Comparison of ENCODE assay signal across 24 cellular contexts in the genomic region with DNA sequence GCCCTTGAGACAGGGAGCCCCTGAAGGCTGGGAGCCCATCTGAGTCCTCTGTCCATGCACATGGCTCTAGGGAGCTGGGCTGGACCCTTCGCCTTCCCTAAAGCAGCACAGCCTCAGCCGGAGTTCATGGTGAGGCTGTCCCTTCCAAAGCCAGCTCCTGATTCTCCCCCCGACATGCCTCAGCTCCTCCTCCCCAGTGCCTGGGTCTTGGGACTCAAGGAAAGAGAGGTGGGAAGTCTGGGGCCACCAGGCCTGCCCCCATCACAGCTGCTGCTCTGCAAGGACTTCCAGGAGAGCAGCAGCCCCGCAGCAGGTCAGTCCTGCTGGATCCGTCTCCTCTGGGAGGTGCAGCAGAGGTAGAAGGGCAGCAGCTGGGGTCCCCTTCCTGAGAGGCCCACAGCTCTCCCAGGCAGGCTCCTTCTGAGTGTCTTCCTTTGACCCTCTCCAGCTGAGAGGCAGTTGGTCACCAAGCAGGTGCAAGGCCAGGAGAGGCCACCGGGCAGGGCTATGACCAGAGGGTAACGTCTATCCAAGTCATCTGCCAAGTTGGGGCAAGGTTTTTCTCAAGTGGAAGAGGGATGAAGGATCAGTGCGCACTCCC.
"Had no signal": no experiment of that assay in that cellular context is flagged by ENCODE, and none has a peak within 500 bp of the region (broad histone marks: within the 10 kb centered on the region; RNA-seq: fewer than 3 reads in every experiment).

No MANE protein-coding gene starts in this region.

- H3K36me3 Mint-ChIP-seq: natural killer cell treated with Interleukin-12 subunit alpha and Interleukin-12 subunit beta and Interleukin-15 and Interleukin-18, amount 100 ng/mL, for 72 hours; neural progenitor cell; stimulated activated memory B cell treated with anti-CD40 and anti-IgM and Interleukin-4, amounts not matched to agents 10 μg/mL and 1 μg/mL and 100 μg/mL, for 72 hours; type B pancreatic cell had no signal

- H3K4me1 Mint-ChIP-seq: stimulated activated memory B cell treated with anti-CD40 and anti-IgM and Interleukin-4, amounts not matched to agents 10 μg/mL and 1 μg/mL and 100 μg/mL, for 72 hours had no signal

- H3K4me1 ChIP-seq: gastrocnemius medialis, heart left ventricle, lower lobe of right lung, psoas muscle, sigmoid colon, testis, tibial artery had no signal

- H3K4me3 ChIP-seq: dorsolateral prefrontal cortex, gastrocnemius medialis, heart left ventricle, hepatocyte, lower lobe of right lung, neural progenitor cell, ovary, psoas muscle, sigmoid colon, testis, tibial artery had no signal

- H3K27ac ChIP-seq: dorsolateral prefrontal cortex, epithelial cell of prostate, gastrocnemius medialis, heart left ventricle, hepatocyte, lower lobe of right lung, neural progenitor cell, ovary, psoas muscle, sigmoid colon, testis, tibial artery had no signal

- H3K36me3 ChIP-seq: gastrocnemius medialis, heart left ventricle, lower lobe of right lung, neural progenitor cell, ovary, sigmoid colon, tibial artery had no signal

- H3K9me3 Mint-ChIP-seq: natural killer cell treated with Interleukin-12 subunit alpha and Interleukin-12 subunit beta and Interleukin-15 and Interleukin-18, amount 100 ng/mL, for 72 hours; neural progenitor cell; stimulated activated memory B cell treated with anti-CD40 and anti-IgM and Interleukin-4, amounts not matched to agents 10 μg/mL and 1 μg/mL and 100 μg/mL, for 72 hours; type B pancreatic cell had no signal

- H3K27ac Mint-ChIP-seq: natural killer cell treated with Interleukin-12 subunit alpha and Interleukin-12 subunit beta and Interleukin-15 and Interleukin-18, amount 100 ng/mL, for 72 hours; neural progenitor cell; stimulated activated memory B cell treated with anti-CD40 and anti-IgM and Interleukin-4, amounts not matched to agents 10 μg/mL and 1 μg/mL and 100 μg/mL, for 72 hours had no signal

- DNase-seq: cerebellar nuclear complex; dorsolateral prefrontal cortex; effector CD4-positive, alpha-beta T cell; gastrocnemius medialis; left colon; left ventricle myocardium superior; lower lobe of right lung; ovary; sigmoid colon; stimulated activated CD4-positive, alpha-beta T cell treated with anti-CD3 and anti-CD28 coated beads, Interleukin-4, amount 100 ng/mL, for 4 hours; stimulated activated naive CD8-positive, alpha-beta T cell treated with anti-CD3 and anti-CD28 coated beads, Interleukin-15, Interleukin-2, amounts not matched to agents 100 U/mL and 50 U/mL, for 24 hours; substantia nigra; testis; tibial artery had no signal

- H3K9me3 ChIP-seq: gastrocnemius medialis, heart left ventricle, lower lobe of right lung, ovary, psoas muscle, sigmoid colon, testis, tibial artery had no signal

- ATAC-seq: esophagus mucosa; gastrocnemius medialis; left colon; left ventricle myocardium superior; psoas muscle; right cardiac atrium; stimulated activated memory B cell treated with anti-CD40 and anti-IgM and Interleukin-4, amounts not matched to agents 10 μg/mL and 1 μg/mL and 100 μg/mL, for 72 hours; stimulated activated naive CD8-positive, alpha-beta T cell treated with anti-CD3 and anti-CD28 coated beads, Interleukin-15, Interleukin-2, amounts not matched to agents 100 U/mL and 50 U/mL, for 24 hours had no signal

- H3K27me3 ChIP-seq: ovary, testis had no signal

- H3K9ac ChIP-seq: neural progenitor cell had no signal

- H3K4me2 ChIP-seq: hepatocyte, neural progenitor cell had no signal

- H2AFZ ChIP-seq: hepatocyte, neural progenitor cell had no signal

- H3K4me3 Mint-ChIP-seq: natural killer cell treated with Interleukin-12 subunit alpha and Interleukin-12 subunit beta and Interleukin-15 and Interleukin-18, amount 100 ng/mL, for 72 hours; neural progenitor cell; stimulated activated memory B cell treated with anti-CD40 and anti-IgM and Interleukin-4, amounts not matched to agents 10 μg/mL and 1 μg/mL and 100 μg/mL, for 72 hours; type B pancreatic cell had no signal
